Comparison of ENCODE assay signal across 20 cellular contexts in genomic region chr18:32618501-32618985, GRCh38.
DNase-seq lines count a peak whose midpoint lies in the region; ATAC-seq, FAIRE-seq and TF ChIP-seq lines count a peak whose summit lies in the region.
"Had no signal": no experiment of that assay in that cellular context is flagged by ENCODE, and none has a peak within 500 bp of the region (broad histone marks: within the 10 kb centered on the region; RNA-seq: fewer than 3 reads in every experiment).

No MANE protein-coding gene starts in this region.

- H3K27me3 ChIP-seq in HepG2 (ENCODE audit: control insufficient read depth in 1 of 2, insufficient read depth in 2 of 2, low read length in 2 of 2) (no peaks in the 10 kb centered on the region; a peak in 1 of 5 replicates), right lobe of liver (no peaks in the 10 kb centered on the region), PC-9 (ENCODE audit: insufficient read depth, low read depth) (no peaks in the 10 kb centered on the region)
- H3K27me3 ChIP-seq: BLaER1 had no signal

- 24% methylated on average over 4 of the region's 4 CpGs for WGBS in HepG2 (ENCODE audit: low lambda C conversion rate)
- 54% methylated on average over 4 of the region's 4 CpGs for WGBS in right lobe of liver (ENCODE audit: insufficient coverage, low coverage, low lambda C conversion rate, missing lambda C conversion rate)

- TF ChIP-seq POLR2A in HepG2 (IDR thresholded peaks at IDR 0.05; ENCODE audit: insufficient read depth in 1 of 2, low read depth in 2 of 2, low read length in 2 of 2) = no peak
- no peak for TF ChIP-seq POLR2A in right lobe of liver (IDR thresholded peaks at IDR 0.05)

- H3K4me3 ChIP-seq in HepG2 (replicated peaks in 1 of 3; ENCODE audit: insufficient read depth in 1 of 3, low read depth in 2 of 3, low read length in 3 of 3) = no peak overlapping the region
- H3K4me3 ChIP-seq in right lobe of liver = no peak overlapping the region
- H3K4me3 ChIP-seq in epithelial cell of proximal tubule (ENCODE audit: low read depth, low read length) = no peak overlapping the region
- no peak overlapping the region for H3K4me3 ChIP-seq in PC-9
- H3K4me3 ChIP-seq: BLaER1 had no signal

- H2AFZ ChIP-seq in HepG2 (ENCODE audit: low read length) = no peak overlapping the region
- no peak overlapping the region for H2AFZ ChIP-seq in PC-9

- BruUV-seq in HepG2 (replicated peaks; lab: Mats Ljungman, UMichigan) = no TSS peak
- BruUV-seq in PC-9 (replicated peaks; lab: Mats Ljungman, UMichigan) = no TSS peak

- CTCF ChIA-PET in HepG2 (lab: Yijun Ruan, JAX; ENCODE audit: low intra/inter-chr PET ratio, low total read pairs) (no interaction called here), PC-9 (lab: Charles Lee) (no interaction called here)

- H3K9me3 ChIP-seq in HepG2 (ENCODE audit: low read length) (no peaks in the 10 kb centered on the region), right lobe of liver (no peaks in the 10 kb centered on the region), PC-9 (ENCODE audit: insufficient read depth, low read depth) (no peaks in the 10 kb centered on the region)
- H3K9me3 ChIP-seq: BLaER1 had no signal

- TF ChIP-seq EP300 in HepG2 (IDR thresholded peaks at IDR 0.05; ENCODE audit: low read depth in 2 of 2, low read length in 2 of 2) (no peak), HepG2 (CRISPR knock-in tag; IDR thresholded peaks at IDR 0.05; ENCODE audit: borderline replicate concordance) (no peak)

- in situ Hi-C loops in HepG2 (cut with HindIII; ENCODE audit: extremely low pct_ligation_motif_present, low pct_unique_long_range_greater_than_20kb) = no loop called here

- TF ChIP-seq CTCF in HepG2 (CRISPR knock-in tag; IDR thresholded peaks at IDR 0.05) (no peak), right lobe of liver (IDR thresholded peaks at IDR 0.05) (no peak), epithelial cell of proximal tubule (conservative IDR thresholded peaks at IDR 0.05; ENCODE audit: low read depth, low read length) (no peak), PC-9 (conservative IDR thresholded peaks at IDR 0.05) (no peak)

- intact Hi-C loops in HepG2 (cut with micrococcal nuclease; ENCODE audit: unreplicated experiment) = no loop called here
- intact Hi-C loops in right lobe of liver (cut with DNase I) = no loop called here
- intact Hi-C loops in PC-9 (cut with micrococcal nuclease; ENCODE audit: unreplicated experiment) = no loop called here

- H3K4me2 ChIP-seq in HepG2 (ENCODE audit: low read depth, low read length) (no peak overlapping the region), PC-9 (no peak overlapping the region)
- H3K4me2 ChIP-seq: BLaER1 had no signal

- H3K9ac ChIP-seq in HepG2 (ENCODE audit: insufficient read depth, low read depth, low read length) = no peak overlapping the region
- H3K9ac ChIP-seq: BLaER1 had no signal

- no peak for ATAC-seq in HepG2
- ATAC-seq in right lobe of liver = no peak
- ATAC-seq in HG03442 (IDR thresholded peaks at IDR 0.05; ENCODE audit: unreplicated experiment) = no peak
- ATAC-seq: CD8-positive, alpha-beta T cell; HCT116 had no signal

- H3K4me1 ChIP-seq in HepG2 (ENCODE audit: insufficient read depth, low read length) (no peaks in the 10 kb centered on the region), right lobe of liver (no peaks in the 10 kb centered on the region), PC-9 (replicated peaks; ENCODE audit: insufficient read depth) (no peaks in the 10 kb centered on the region)
- H3K4me1 ChIP-seq: BLaER1 had no signal

- H3F3A ChIP-seq in PC-9 (ENCODE audit: insufficient read depth, low read depth) = no peaks in the 10 kb centered on the region

- no peaks in the 10 kb centered on the region for H3K9me2 ChIP-seq in PC-9 (ENCODE audit: insufficient read depth)

- H3K27ac ChIP-seq in HepG2 (ENCODE audit: extremely low read length, insufficient read depth, low read length) (no peak overlapping the region), right lobe of liver (no peak overlapping the region), PC-9 (no peak overlapping the region)
- H3K27ac ChIP-seq: BLaER1 had no signal

- H3K79me2 ChIP-seq in HepG2 (ENCODE audit: insufficient read depth, low read length) = no peaks in the 10 kb centered on the region
- H3K79me2 ChIP-seq in PC-9 (ENCODE audit: low read depth) = no peaks in the 10 kb centered on the region

- no peak for FAIRE-seq in HepG2 (lab: Jason Lieb, UNC)
- FAIRE-seq: GM12892, GM18507 had no signal

- TF ChIP-seq RAD21 in HepG2 (CRISPR knock-in tag; IDR thresholded peaks at IDR 0.05) = no peak

- DNase-seq in HepG2 (ENCODE audit: low spot score) (no peak), right lobe of liver (no peak), epithelial cell of proximal tubule (ENCODE audit: low read depth) (peak; percentile 60), left kidney (ENCODE audit: low read depth, low spot score) (peak; percentile 25), PC-9 (no peak), NCI-H510A treated with DMSO at 0.1 percent for 48 hours (lab: John Stamatoyannopoulos, UW) (no peak)
- DNase-seq in activated effector memory CD4-positive, alpha-beta T cell treated with anti-CD3 and anti-CD28 coated beads, Interleukin-2, amount 50 U/mL, for 16 hours = no peak
- DNase-seq: 8988T; CD8-positive, alpha-beta T cell; DMS 273 treated with DMSO at 0.1 percent for 48 hours; DMS53; GDM1; GOT3; H7; HFFc6 had no signal

- H3K36me3 ChIP-seq in HepG2 (replicated peaks in 1 of 2; ENCODE audit: control insufficient read depth in 1 of 2, insufficient read depth in 2 of 2, low read length in 2 of 2) = no peaks in the 10 kb centered on the region
- H3K36me3 ChIP-seq in right lobe of liver = no peaks in the 10 kb centered on the region
- no peaks in the 10 kb centered on the region for H3K36me3 ChIP-seq in PC-9 (ENCODE audit: low read depth)
- H3K36me3 ChIP-seq: BLaER1 had no signal

- H4K20me1 ChIP-seq in HepG2 (ENCODE audit: insufficient read depth, low read length) = no peaks in the 10 kb centered on the region
- H4K20me1 ChIP-seq in PC-9 (ENCODE audit: insufficient read depth) = no peaks in the 10 kb centered on the region
- H4K20me1 ChIP-seq: BLaER1 had no signal

- POLR2A ChIA-PET in HepG2 (lab: Yijun Ruan, JAX) (no interaction called here), PC-9 (lab: Charles Lee; ENCODE audit: unreplicated experiment) (no interaction called here)

TF ChIP-seq in HepG2, 621 proteins besides CTCF, POLR2A, EP300 and RAD21:
- TF ChIP-seq NFE2L2 (IDR thresholded peaks at IDR 0.05; ENCODE audit: low read length) = peak; percentile 43; the same call in 1 of the 2 replicates
- no peak for TF ChIP-seq ETV6 (CRISPR knock-in tag; conservative IDR thresholded peaks at IDR 0.05)

Comparison
In these comparisons a context has a peak if more than half of its experiments do, and no peak if none do; other contexts are left out.
1. DNase-seq: peak in epithelial cell of proximal tubule (single experiment) and left kidney (single experiment); none in HepG2 (single experiment), right lobe of liver (0 of 3), PC-9 (0 of 2), activated effector memory CD4-positive, alpha-beta T cell treated with anti-CD3 and anti-CD28 coated beads, Interleukin-2, amount 50 U/mL, for 16 hours (single experiment) and NCI-H510A treated with DMSO at 0.1 percent for 48 hours (single experiment).